In the genomic region with DNA sequence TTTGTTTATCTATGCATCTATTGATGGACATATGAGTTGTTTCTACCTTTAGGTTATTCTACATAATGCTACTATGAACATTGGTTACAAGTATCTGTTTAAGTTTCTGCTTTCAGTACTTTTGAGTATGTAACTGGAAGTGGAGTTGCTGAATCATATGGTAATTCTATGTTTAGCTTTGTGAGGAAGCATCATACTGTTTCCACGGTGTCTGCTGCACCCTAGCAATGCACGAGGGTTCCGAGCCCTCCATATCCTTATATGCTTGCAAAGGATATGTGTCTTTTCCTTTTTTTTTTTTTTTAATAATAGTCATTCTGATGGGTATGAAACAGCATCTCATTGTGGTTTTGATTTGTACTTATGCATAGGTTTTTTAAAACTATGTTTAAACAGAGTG, we compare ENCODE assay signal across 17 cellular contexts.
A peak's percentile ranks its signal among the peaks of the same experiment; 100 is the strongest.
DNase-seq lines count a peak whose midpoint lies in the region; ATAC-seq and TF ChIP-seq lines count a peak whose summit lies in the region.
"Had no signal": no experiment of that assay in that cellular context is flagged by ENCODE, and none has a peak within 500 bp of the region (broad histone marks: within the 10 kb centered on the region; RNA-seq: fewer than 3 reads in every experiment).

No MANE protein-coding gene starts in this region.

- H3K27ac Mint-ChIP-seq in MCF 10A (ENCODE audit: low read depth, unreplicated experiment), result no peak overlapping the region
- no peak overlapping the region for H3K27ac Mint-ChIP-seq in natural killer cell treated with Interleukin-12 subunit alpha and Interleukin-12 subunit beta and Interleukin-15 and Interleukin-18, amount 100 ng/mL, for 72 hours
- H3K27ac Mint-ChIP-seq: IgD-negative memory B cell had no signal

- BruUV-seq in MCF 10A (replicated peaks; lab: Mats Ljungman, UMichigan), result no TSS peak

- DNase-seq in CD1c-positive myeloid dendritic cell (ENCODE audit: extremely low spot score), result peak; percentile 81
- DNase-seq in RPMI7951 (ENCODE audit: low read depth), result peak; percentile 45
- no peak for DNase-seq in MCF 10A (ENCODE audit: unreplicated experiment)
- DNase-seq in AG08396 (ENCODE audit: low spot score), result no peak
- no peak for DNase-seq in natural killer cell treated with Interleukin-12 subunit alpha and Interleukin-12 subunit beta and Interleukin-15 and Interleukin-18, amount 100 ng/mL, for 72 hours (ENCODE audit: low spot score)
- DNase-seq: activated effector memory CD4-positive, alpha-beta T cell treated with Interleukin-2 at 50 U/mL for 16 hours; cerebellar nuclear complex; left ventricle myocardium superior; NCI-H2171; pancreas; stimulated activated CD4-positive, alpha-beta T cell treated with anti-CD3 and anti-CD28 coated beads, Interleukin-2, amount 100 ng/mL, for 24 hours had no signal

- no peaks in the 10 kb centered on the region for H3K27me3 ChIP-seq in layer of hippocampus (ENCODE audit: control insufficient read depth, insufficient read depth, low read length)
- H3K27me3 ChIP-seq: pancreas had no signal

- H3K36me3 Mint-ChIP-seq in MCF 10A (ENCODE audit: insufficient read depth, unreplicated experiment), result peaks cover 4% of the 10 kb centered on the region
- no peaks in the 10 kb centered on the region for H3K36me3 Mint-ChIP-seq in natural killer cell treated with Interleukin-12 subunit alpha and Interleukin-12 subunit beta and Interleukin-15 and Interleukin-18, amount 100 ng/mL, for 72 hours
- H3K36me3 Mint-ChIP-seq: IgD-negative memory B cell, WTC11 had no signal

- H3K4me3 Mint-ChIP-seq in MCF 10A (ENCODE audit: unreplicated experiment), result no peak overlapping the region
- H3K4me3 Mint-ChIP-seq in natural killer cell treated with Interleukin-12 subunit alpha and Interleukin-12 subunit beta and Interleukin-15 and Interleukin-18, amount 100 ng/mL, for 72 hours, result no peak overlapping the region
- H3K4me3 Mint-ChIP-seq: IgD-negative memory B cell, WTC11 had no signal

- H3K4me1 Mint-ChIP-seq in MCF 10A (ENCODE audit: insufficient read depth, unreplicated experiment), result peaks cover 52% of the 10 kb centered on the region
- H3K4me1 Mint-ChIP-seq in natural killer cell treated with Interleukin-12 subunit alpha and Interleukin-12 subunit beta and Interleukin-15 and Interleukin-18, amount 100 ng/mL, for 72 hours (ENCODE audit: low read depth in 2 of 2), result peaks cover 0 to 11% of the 10 kb centered on the region in 2 donors

- H3K27me3 Mint-ChIP-seq in MCF 10A (ENCODE audit: insufficient read depth, unreplicated experiment), result no peaks in the 10 kb centered on the region
- H3K27me3 Mint-ChIP-seq in natural killer cell treated with Interleukin-12 subunit alpha and Interleukin-12 subunit beta and Interleukin-15 and Interleukin-18, amount 100 ng/mL, for 72 hours, result peaks cover 15 to 21% of the 10 kb centered on the region in 2 donors
- H3K27me3 Mint-ChIP-seq: IgD-negative memory B cell had no signal

- CTCF ChIA-PET in MCF 10A (lab: Yijun Ruan, JAX), result interaction anchor here (1.4 kb wide), 1 partner anchor 9 kb away, joined by 6 read pairs; no protein-coding TSS in a partner anchor

- intact Hi-C loops in MCF 10A (cut with micrococcal nuclease), result no loop called here

- peak overlapping the region; percentile 1 for H3K27ac ChIP-seq in layer of hippocampus (ENCODE audit: low read depth, low read length)

- no peaks in the 10 kb centered on the region for H3K9me3 Mint-ChIP-seq in MCF 10A (ENCODE audit: unreplicated experiment)
- no peaks in the 10 kb centered on the region for H3K9me3 Mint-ChIP-seq in natural killer cell treated with Interleukin-12 subunit alpha and Interleukin-12 subunit beta and Interleukin-15 and Interleukin-18, amount 100 ng/mL, for 72 hours
- H3K9me3 Mint-ChIP-seq: IgD-negative memory B cell, WTC11 had no signal

- peak; percentile 34 for ATAC-seq in GM21825 (IDR thresholded peaks at IDR 0.05; ENCODE audit: unreplicated experiment)
- no peak for ATAC-seq in HG03025 (IDR thresholded peaks at IDR 0.05; ENCODE audit: low FRiP score, unreplicated experiment)
- no peak for ATAC-seq in natural killer cell treated with Interleukin-12 subunit alpha and Interleukin-12 subunit beta and Interleukin-15 and Interleukin-18, amount 100 ng/mL, for 72 hours
- ATAC-seq: left ventricle myocardium superior, Right ventricle myocardium inferior, WTC11 had no signal

- POLR2A ChIA-PET in MCF 10A (lab: Yijun Ruan, JAX), result interaction anchor here (0.7 to 1.7 kb wide), 4 partner anchors 9 to 14 kb away, joined by 4 to 7 read pairs (median 6); no protein-coding TSS in a partner anchor

- TF ChIP-seq CTCF in MCF 10A (IDR thresholded peaks at IDR 0.05; ENCODE audit: unreplicated experiment), result no peak

Comparison
In these comparisons a context has a peak if more than half of its experiments do, and no peak if none do; other contexts are left out.
1. DNase-seq: peak in CD1c-positive myeloid dendritic cell (single experiment) and RPMI7951 (single experiment); none in MCF 10A (single experiment), AG08396 (single experiment) and natural killer cell treated with Interleukin-12 subunit alpha and Interleukin-12 subunit beta and Interleukin-15 and Interleukin-18, amount 100 ng/mL, for 72 hours (single experiment).